In genomic region chr3:128845119-128845518, GRCh38 we compare ENCODE assay signal across 8 cellular contexts. TPM values are rescaled to one million over a fixed set of nuclear protein-coding genes. Genes with fewer than 3 reads are reported as not detected.
A peak's percentile ranks its signal among the peaks of the same experiment; 100 is the strongest.
DNase-seq lines count a peak whose midpoint lies in the region; ATAC-seq, FAIRE-seq and TF ChIP-seq lines count a peak whose summit lies in the region.

No MANE protein-coding gene starts in this region.

- H3K36me3 ChIP-seq in mesenchymal stem cell (ENCODE audit: control insufficient read depth in 1 of 2, insufficient read depth in 2 of 2, low read depth in 1 of 2, low read length in 2 of 2) (no peaks in the 10 kb centered on the region), SJCRH30 (no peaks in the 10 kb centered on the region), ascending aorta (no peaks in the 10 kb centered on the region)

- H3K4me1 ChIP-seq in mesenchymal stem cell (ENCODE audit: control insufficient read depth, insufficient read depth, low read depth, low read length) (peaks cover 10% of the 10 kb centered on the region), SJCRH30 (no peaks in the 10 kb centered on the region), ascending aorta (peaks cover 0 to 5% of the 10 kb centered on the region in 2 donors)

- H3K9me3 Mint-ChIP-seq in CD14-positive monocyte, result peaks cover 0 to 2% (median 0%) of the 10 kb centered on the region in 7 donors
- peaks cover 21% of the 10 kb centered on the region for H3K9me3 Mint-ChIP-seq in WTC11

- H3K27me3 ChIP-seq in mesenchymal stem cell (ENCODE audit: control insufficient read depth in 1 of 2, insufficient read depth in 1 of 2, low read length in 2 of 2) (no peaks in the 10 kb centered on the region), SJCRH30 (no peaks in the 10 kb centered on the region), ascending aorta (no peaks in the 10 kb centered on the region)

- H2BK5ac ChIP-seq in mesenchymal stem cell (ENCODE audit: low read depth, low read length, poor library complexity, severe bottlenecking), result no peak overlapping the region

- intact Hi-C loops in CD14-positive monocyte (cut with micrococcal nuclease) (loop anchor here in 1 of 2 donors (5.0 kb wide), 1 partner anchor 33 kb away; no protein-coding TSS in a partner anchor), ascending aorta (cut with DNase I) (no loop called here)

- no peaks in the 10 kb centered on the region for H3K79me1 ChIP-seq in mesenchymal stem cell (replicated peaks; ENCODE audit: low read length, poor library complexity, severe bottlenecking)

- no peak overlapping the region for H3K4ac ChIP-seq in mesenchymal stem cell (ENCODE audit: low read depth in 1 of 2, low read length in 2 of 2)

- H3K27me3 Mint-ChIP-seq in CD14-positive monocyte (ENCODE audit: low read depth in 3 of 3), result peaks cover 0 to 3% (median 3%) of the 10 kb centered on the region in 3 donors
- H3K27me3 Mint-ChIP-seq in WTC11 (ENCODE audit: low read depth), result peaks cover 20% of the 10 kb centered on the region

- no peak overlapping the region for H3K4me2 ChIP-seq in mesenchymal stem cell (ENCODE audit: low read length, poor library complexity, severe bottlenecking)

- H3K9ac ChIP-seq in mesenchymal stem cell (ENCODE audit: low read length), result peak overlapping the region; percentile 71

- no peak overlapping the region for H3K23ac ChIP-seq in mesenchymal stem cell (ENCODE audit: low read length in 2 of 2)

- TF ChIP-seq POLR2A in GM12891 (IDR thresholded peaks at IDR 0.05; ENCODE audit: low read depth, low read length), result no peak

- H3K18ac ChIP-seq in mesenchymal stem cell (ENCODE audit: low read depth in 1 of 2, low read length in 2 of 2), result no peak overlapping the region

- H4K8ac ChIP-seq in mesenchymal stem cell (ENCODE audit: low read length), result no peak overlapping the region

- CTCF ChIA-PET in WTC11 (lab: Charles Lee), result interaction anchor here (0.7 to 2.2 kb wide), 32 partner anchors 10 to 277 kb away, joined by 3 to 15 read pairs (median 4); partner anchors contain the start of gene ACAD9

- H2BK12ac ChIP-seq in mesenchymal stem cell (ENCODE audit: low read length in 2 of 2), result no peak overlapping the region

- H3K27ac ChIP-seq in mesenchymal stem cell (ENCODE audit: low read length, poor library complexity, severe bottlenecking), result no peak overlapping the region
- H3K27ac ChIP-seq in SJCRH30, result no peak overlapping the region
- no peak overlapping the region for H3K27ac ChIP-seq in ascending aorta

- H4K91ac ChIP-seq in mesenchymal stem cell (ENCODE audit: low read length), result no peak overlapping the region

- H3K27ac Mint-ChIP-seq in CD14-positive monocyte, result peak overlapping the region in 3 of 7 donors; percentile 53 to 81 (median 76)
- peak overlapping the region; percentile 71 for H3K27ac Mint-ChIP-seq in WTC11

- H3K4me1 Mint-ChIP-seq in CD14-positive monocyte (peaks cover 58% of the 10 kb centered on the region), WTC11 (peaks cover 23% of the 10 kb centered on the region)

- no peak overlapping the region for H2AFZ ChIP-seq in mesenchymal stem cell (ENCODE audit: low read depth, low read length)

- H3K36me3 Mint-ChIP-seq in CD14-positive monocyte (no peaks in the 10 kb centered on the region), WTC11 (peaks cover 16% of the 10 kb centered on the region)

- H3K4me3 Mint-ChIP-seq in CD14-positive monocyte (peak overlapping the region; percentile 75 to 92), WTC11 (peak overlapping the region; percentile 45)

- WGBS in mesenchymal stem cell, result 62% methylated on average over 8 of the region's 8 CpGs

- H2BK120ac ChIP-seq in mesenchymal stem cell (ENCODE audit: low read depth, low read length), result no peak overlapping the region

- POLR2A ChIA-PET in WTC11 (lab: Charles Lee), result interaction anchor here (1.0 kb wide), 1 partner anchor 34 kb away, joined by 4 read pairs; the partner anchor contains the start of gene ACAD9

- no peak overlapping the region for H3K14ac ChIP-seq in mesenchymal stem cell (ENCODE audit: low read length in 2 of 2)

- H3K9me3 ChIP-seq in mesenchymal stem cell (ENCODE audit: control insufficient read depth, low read length), result no peaks in the 10 kb centered on the region
- H3K9me3 ChIP-seq in SJCRH30 (replicated peaks), result no peaks in the 10 kb centered on the region
- no peaks in the 10 kb centered on the region for H3K9me3 ChIP-seq in ascending aorta

- no peak overlapping the region for H2BK15ac ChIP-seq in mesenchymal stem cell (ENCODE audit: low read depth, poor library complexity, severe bottlenecking)

- H3K4me3 ChIP-seq in mesenchymal stem cell (ENCODE audit: insufficient read depth in 1 of 2, low read depth in 1 of 2, low read length in 2 of 2), result peak overlapping the region in 1 of 2 experiments; percentile 67
- no peak overlapping the region for H3K4me3 ChIP-seq in SJCRH30
- peak overlapping the region in 1 of 2 donors; percentile 66 for H3K4me3 ChIP-seq in ascending aorta

- TF ChIP-seq CTCF in CD14-positive monocyte (IDR thresholded peaks at IDR 0.05) (no peak), WTC11 (IDR thresholded peaks at IDR 0.05) (no peak), ascending aorta (IDR thresholded peaks at IDR 0.05) (no peak)

- no peak for DNase-seq in CD14-positive monocyte (ENCODE audit: low spot score)
- no peak for DNase-seq in GM12891 (ENCODE audit: insufficient read length, low spot score)
- DNase-seq in WTC11 (ENCODE audit: low spot score), result peak; percentile 59
- DNase-seq in mesenchymal stem cell, result no peak
- no peak for DNase-seq in NCI-H1105 (lab: John Stamatoyannopoulos, UW)
- no peak for DNase-seq in SJCRH30
- DNase-seq in ascending aorta (ENCODE audit: low spot score in 2 of 2), result no peak

- peak; percentile 54 for FAIRE-seq in GM12891 (lab: Jason Lieb, UNC)

- ATAC-seq in WTC11 (peak; percentile 49), HG03571 (IDR thresholded peaks at IDR 0.05; ENCODE audit: unreplicated experiment) (no peak)

- H2AK5ac ChIP-seq in mesenchymal stem cell (ENCODE audit: low read length, severe bottlenecking), result no peak overlapping the region

TF ChIP-seq in GM12891, 5 proteins besides CTCF, POLR2A, EP300 and RAD21:
- TF ChIP-seq SPI1 (IDR thresholded peaks at IDR 0.05; ENCODE audit: low read depth, low read length) (no peak), PAX5 (IDR thresholded peaks at IDR 0.05; ENCODE audit: insufficient read depth, low read length, severe bottlenecking) (no peak), POLR2AphosphoS5 (IDR thresholded peaks at IDR 0.05; ENCODE audit: low read depth, low read length) (no peak), TAF1 (IDR thresholded peaks at IDR 0.05; ENCODE audit: low read depth, low read length) (no peak), POU2F2 (IDR thresholded peaks at IDR 0.05; ENCODE audit: low read depth, low read length) (no peak)
TF ChIP-seq in GM12891: peak in this region for 0.

TF ChIP-seq in WTC11, 78 proteins besides CTCF, POLR2A, EP300 and RAD21 (continues in another document):
- TF ChIP-seq ZNF263 (CRISPR knock-in tag; IDR thresholded peaks at IDR 0.05; ENCODE audit: low read depth) (no peak), CREM (CRISPR knock-in tag; IDR thresholded peaks at IDR 0.05) (no peak), MXD4 (CRISPR knock-in tag; IDR thresholded peaks at IDR 0.05; ENCODE audit: borderline replicate concordance) (no peak), GABPB1 (CRISPR knock-in tag; IDR thresholded peaks at IDR 0.05) (no peak), NR3C1 (CRISPR knock-in tag; conservative IDR thresholded peaks at IDR 0.05; ENCODE audit: low read depth) (no peak), ELF4 (CRISPR knock-in tag; IDR thresholded peaks at IDR 0.05; ENCODE audit: low read depth) (no peak), FOXK1 (CRISPR knock-in tag; IDR thresholded peaks at IDR 0.05) (no peak), ZBTB21 (CRISPR knock-in tag; IDR thresholded peaks at IDR 0.05; ENCODE audit: borderline replicate concordance) (no peak)
- TF ChIP-seq, protein P1, sequence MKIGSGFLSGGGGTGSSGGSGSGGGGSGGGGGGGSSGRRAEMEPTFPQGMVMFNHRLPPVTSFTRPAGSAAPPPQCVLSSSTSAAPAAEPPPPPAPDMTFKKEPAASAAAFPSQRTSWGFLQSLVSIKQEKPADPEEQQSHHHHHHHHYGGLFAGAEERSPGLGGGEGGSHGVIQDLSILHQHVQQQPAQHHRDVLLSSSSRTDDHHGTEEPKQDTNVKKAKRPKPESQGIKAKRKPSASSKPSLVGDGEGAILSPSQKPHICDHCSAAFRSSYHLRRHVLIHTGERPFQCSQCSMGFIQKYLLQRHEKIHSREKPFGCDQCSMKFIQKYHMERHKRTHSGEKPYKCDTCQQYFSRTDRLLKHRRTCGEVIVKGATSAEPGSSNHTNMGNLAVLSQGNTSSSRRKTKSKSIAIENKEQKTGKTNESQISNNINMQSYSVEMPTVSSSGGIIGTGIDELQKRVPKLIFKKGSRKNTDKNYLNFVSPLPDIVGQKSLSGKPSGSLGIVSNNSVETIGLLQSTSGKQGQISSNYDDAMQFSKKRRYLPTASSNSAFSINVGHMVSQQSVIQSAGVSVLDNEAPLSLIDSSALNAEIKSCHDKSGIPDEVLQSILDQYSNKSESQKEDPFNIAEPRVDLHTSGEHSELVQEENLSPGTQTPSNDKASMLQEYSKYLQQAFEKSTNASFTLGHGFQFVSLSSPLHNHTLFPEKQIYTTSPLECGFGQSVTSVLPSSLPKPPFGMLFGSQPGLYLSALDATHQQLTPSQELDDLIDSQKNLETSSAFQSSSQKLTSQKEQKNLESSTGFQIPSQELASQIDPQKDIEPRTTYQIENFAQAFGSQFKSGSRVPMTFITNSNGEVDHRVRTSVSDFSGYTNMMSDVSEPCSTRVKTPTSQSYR (CRISPR knock-in tag; IDR thresholded peaks at IDR 0.05), result no peak
- TF ChIP-seq, protein P2, sequence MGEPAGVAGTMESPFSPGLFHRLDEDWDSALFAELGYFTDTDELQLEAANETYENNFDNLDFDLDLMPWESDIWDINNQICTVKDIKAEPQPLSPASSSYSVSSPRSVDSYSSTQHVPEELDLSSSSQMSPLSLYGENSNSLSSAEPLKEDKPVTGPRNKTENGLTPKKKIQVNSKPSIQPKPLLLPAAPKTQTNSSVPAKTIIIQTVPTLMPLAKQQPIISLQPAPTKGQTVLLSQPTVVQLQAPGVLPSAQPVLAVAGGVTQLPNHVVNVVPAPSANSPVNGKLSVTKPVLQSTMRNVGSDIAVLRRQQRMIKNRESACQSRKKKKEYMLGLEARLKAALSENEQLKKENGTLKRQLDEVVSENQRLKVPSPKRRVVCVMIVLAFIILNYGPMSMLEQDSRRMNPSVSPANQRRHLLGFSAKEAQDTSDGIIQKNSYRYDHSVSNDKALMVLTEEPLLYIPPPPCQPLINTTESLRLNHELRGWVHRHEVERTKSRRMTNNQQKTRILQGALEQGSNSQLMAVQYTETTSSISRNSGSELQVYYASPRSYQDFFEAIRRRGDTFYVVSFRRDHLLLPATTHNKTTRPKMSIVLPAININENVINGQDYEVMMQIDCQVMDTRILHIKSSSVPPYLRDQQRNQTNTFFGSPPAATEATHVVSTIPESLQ (CRISPR knock-in tag; IDR thresholded peaks at IDR 0.05), result no peak

RNA-seq across cellular contexts. Expression of gene ACAD9, which starts 34.3 kb away (rescaled TPM):
- 10 to 100 TPM; 21.9 to 25.6 TPM for polyA plus RNA-seq in CD14-positive monocyte
- polyA plus RNA-seq in GM12891 (2012; ENCODE audit: low read depth, missing spikeins), result 22.7 TPM
- total RNA-seq in WTC11 (2021) (31.2 to 35.2 TPM (median 31.8 TPM) in 3 replicates), ascending aorta (23.4 TPM)
- polyA plus RNA-seq in mesenchymal stem cell (2013, experiment 1 of 2), result 25.3 TPM
- 26.9 TPM for polyA plus RNA-seq in mesenchymal stem cell (2013, experiment 2 of 2)
- total RNA-seq in SJCRH30 (2014; rRNA removed; shearing (Covaris generic)), result 34.5 and 35.8 TPM in 2 replicates
